1 cellular context compared by ENCODE assay signal in the genomic region with DNA sequence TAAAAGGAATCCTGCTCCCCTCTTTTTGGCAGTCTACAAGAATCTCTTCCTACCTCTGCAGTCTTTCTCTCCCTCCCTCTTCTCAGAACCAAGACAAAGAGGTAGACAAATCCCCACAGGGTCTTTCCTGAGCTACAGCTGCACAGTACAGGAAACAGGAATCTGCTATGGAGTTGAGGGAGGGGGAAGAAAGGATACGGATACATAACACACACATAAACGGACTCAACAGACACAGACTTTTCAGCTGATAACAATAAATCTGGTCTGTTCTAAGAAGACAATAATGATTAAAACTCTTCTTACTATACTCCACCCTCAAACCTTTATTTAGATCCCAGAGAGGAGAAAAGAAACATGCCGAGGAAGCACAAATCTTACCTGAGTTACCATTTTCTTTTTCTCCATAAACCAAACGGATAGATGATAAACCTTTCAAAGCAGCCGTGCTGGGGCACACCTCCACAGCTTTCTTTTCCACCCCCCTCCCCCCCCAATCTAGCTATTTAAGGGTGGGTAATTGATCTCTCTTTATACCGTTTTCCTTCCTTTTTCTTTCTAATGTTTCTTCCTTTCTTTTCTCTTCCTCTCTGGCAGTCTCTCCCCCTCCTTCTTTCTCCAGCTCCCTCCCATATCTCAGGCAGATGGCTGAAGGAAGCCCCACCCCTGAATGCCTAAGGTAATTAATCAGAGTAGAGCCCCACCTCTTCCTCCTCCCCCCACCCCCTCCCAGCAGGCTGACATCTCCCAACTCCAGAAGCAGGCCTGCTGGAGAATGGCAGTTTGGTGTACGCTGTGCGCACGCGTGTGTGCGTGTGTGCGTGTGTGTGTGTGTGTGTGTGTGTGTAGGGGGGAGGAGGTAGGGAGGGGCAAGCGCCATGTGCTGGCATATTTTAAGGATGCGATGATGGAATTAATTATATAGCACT.
A peak's percentile ranks its signal among the peaks of the same experiment; 100 is the strongest.
TF ChIP-seq lines count a peak whose summit lies in the region.

No MANE protein-coding gene starts in this region.

TF ChIP-seq in SK-N-SH, 30 proteins besides CTCF, POLR2A, EP300 and RAD21 (continued from another document):
- TF ChIP-seq IRF3 (IDR thresholded peaks at IDR 0.05; ENCODE audit: low read depth, low read length): no peak
- TF ChIP-seq RCOR1 (IDR thresholded peaks at IDR 0.05; ENCODE audit: low read length): peak; percentile 74; the same call in 1 of the 2 replicates
- no peak for TF ChIP-seq FOXM1 (IDR thresholded peaks at IDR 0.05; ENCODE audit: low read depth)
- TF ChIP-seq GABPA (IDR thresholded peaks at IDR 0.05; ENCODE audit: low read depth): no peak; the same call in 1 of the 2 replicates
- TF ChIP-seq, protein P1, sequence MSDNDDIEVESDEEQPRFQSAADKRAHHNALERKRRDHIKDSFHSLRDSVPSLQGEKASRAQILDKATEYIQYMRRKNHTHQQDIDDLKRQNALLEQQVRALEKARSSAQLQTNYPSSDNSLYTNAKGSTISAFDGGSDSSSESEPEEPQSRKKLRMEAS (IDR thresholded peaks at IDR 0.05; ENCODE audit: low read depth): peak; percentile 95
- TF ChIP-seq, protein P2, sequence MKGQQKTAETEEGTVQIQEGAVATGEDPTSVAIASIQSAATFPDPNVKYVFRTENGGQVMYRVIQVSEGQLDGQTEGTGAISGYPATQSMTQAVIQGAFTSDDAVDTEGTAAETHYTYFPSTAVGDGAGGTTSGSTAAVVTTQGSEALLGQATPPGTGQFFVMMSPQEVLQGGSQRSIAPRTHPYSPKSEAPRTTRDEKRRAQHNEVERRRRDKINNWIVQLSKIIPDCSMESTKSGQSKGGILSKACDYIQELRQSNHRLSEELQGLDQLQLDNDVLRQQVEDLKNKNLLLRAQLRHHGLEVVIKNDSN (IDR thresholded peaks at IDR 0.05; ENCODE audit: borderline replicate concordance, low read depth): no peak
- TF ChIP-seq SIN3A (IDR thresholded peaks at IDR 0.05; ENCODE audit: borderline replicate concordance, low read depth, low read length): peak; percentile 89
- TF ChIP-seq USF2 (IDR thresholded peaks at IDR 0.05; ENCODE audit: borderline replicate concordance, low read depth, low read length): no peak
- peak; percentile 81 for TF ChIP-seq TCF12 (IDR thresholded peaks at IDR 0.05)
- no peak for TF ChIP-seq RFX5 (IDR thresholded peaks at IDR 0.05; ENCODE audit: low read length)
- TF ChIP-seq MEF2A (IDR thresholded peaks at IDR 0.05; ENCODE audit: borderline replicate concordance, low read depth): no peak
- TF ChIP-seq, protein P3, sequence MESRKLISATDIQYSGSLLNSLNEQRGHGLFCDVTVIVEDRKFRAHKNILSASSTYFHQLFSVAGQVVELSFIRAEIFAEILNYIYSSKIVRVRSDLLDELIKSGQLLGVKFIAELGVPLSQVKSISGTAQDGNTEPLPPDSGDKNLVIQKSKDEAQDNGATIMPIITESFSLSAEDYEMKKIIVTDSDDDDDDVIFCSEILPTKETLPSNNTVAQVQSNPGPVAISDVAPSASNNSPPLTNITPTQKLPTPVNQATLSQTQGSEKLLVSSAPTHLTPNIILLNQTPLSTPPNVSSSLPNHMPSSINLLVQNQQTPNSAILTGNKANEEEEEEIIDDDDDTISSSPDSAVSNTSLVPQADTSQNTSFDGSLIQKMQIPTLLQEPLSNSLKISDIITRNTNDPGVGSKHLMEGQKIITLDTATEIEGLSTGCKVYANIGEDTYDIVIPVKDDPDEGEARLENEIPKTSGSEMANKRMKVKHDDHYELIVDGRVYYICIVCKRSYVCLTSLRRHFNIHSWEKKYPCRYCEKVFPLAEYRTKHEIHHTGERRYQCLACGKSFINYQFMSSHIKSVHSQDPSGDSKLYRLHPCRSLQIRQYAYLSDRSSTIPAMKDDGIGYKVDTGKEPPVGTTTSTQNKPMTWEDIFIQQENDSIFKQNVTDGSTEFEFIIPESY (IDR thresholded peaks at IDR 0.05; ENCODE audit: borderline replicate concordance, low read depth): no peak
- peak; percentile 83 for TF ChIP-seq NRF1 (IDR thresholded peaks at IDR 0.05; ENCODE audit: low read depth, low read length)
- peak; percentile 95 for TF ChIP-seq PBX3 (IDR thresholded peaks at IDR 0.05)
- TF ChIP-seq EZH2phosphoT487 (IDR thresholded peaks at IDR 0.05; ENCODE audit: borderline replicate concordance, low read depth): no peak
- TF ChIP-seq CHD2 (IDR thresholded peaks at IDR 0.05; ENCODE audit: low read length, partially characterized antibody): peak; percentile 85
- TF ChIP-seq TAF1 (IDR thresholded peaks at IDR 0.05; ENCODE audit: borderline replicate concordance, low read depth, low read length): peak; percentile 57
